18 cellular contexts compared by ENCODE assay signal in the genomic region with DNA sequence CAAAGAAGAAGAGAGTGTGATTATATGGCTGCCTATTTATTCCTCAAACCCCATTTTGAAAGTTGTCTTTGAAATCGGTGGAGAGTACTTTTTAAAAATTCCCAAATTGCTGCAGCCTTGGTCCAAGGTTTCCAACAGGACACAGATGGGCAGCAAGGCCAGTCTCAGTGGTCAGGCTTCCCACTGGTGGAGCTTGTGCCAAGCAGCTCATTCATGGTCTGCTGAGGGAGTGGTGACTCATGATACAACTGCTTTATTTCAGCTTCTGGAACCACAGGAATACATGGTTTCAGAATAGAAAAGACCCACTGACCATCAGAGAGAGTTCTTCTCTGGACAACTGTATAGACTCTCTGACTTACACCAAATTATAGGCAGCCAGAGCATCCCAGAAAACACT.
DNase-seq lines count a peak whose midpoint lies in the region; ATAC-seq and TF ChIP-seq lines count a peak whose summit lies in the region.
"Had no signal": no experiment of that assay in that cellular context is flagged by ENCODE, and none has a peak within 500 bp of the region (broad histone marks: within the 10 kb centered on the region; RNA-seq: fewer than 3 reads in every experiment).

No MANE protein-coding gene starts in this region.

- H2BK15ac ChIP-seq in IMR-90 (ENCODE audit: low read depth, low read length), result no peak overlapping the region

- no peak overlapping the region for H3K9ac ChIP-seq in IMR-90 (ENCODE audit: low read depth, low read length)
- H3K9ac ChIP-seq: BLaER1 had no signal

- H3K9me1 ChIP-seq in IMR-90 (ENCODE audit: insufficient read depth, low read length), result 0 out of 2 replicates have a peak, but pooled peaks cover 4% of the 10 kb centered on the region

- H3K4me3 ChIP-seq in IMR-90 (ENCODE audit: insufficient read depth, low read depth, low read length), result no peak overlapping the region
- no peak overlapping the region for H3K4me3 ChIP-seq in brain microvascular endothelial cell (ENCODE audit: low read depth, low read length)
- H3K4me3 ChIP-seq in Peyer's patch, result no peak overlapping the region
- H3K4me3 ChIP-seq: BLaER1, ovary had no signal

- no peaks in the 10 kb centered on the region for H3K79me1 ChIP-seq in IMR-90 (ENCODE audit: low read depth in 1 of 2, low read length in 2 of 2)

- dilution Hi-C loops in IMR-90 (cut with HindIII; ENCODE audit: low sequenced_read_pairs, unreplicated experiment), result no loop called here

- H3K4ac ChIP-seq in IMR-90 (ENCODE audit: low read depth, low read length), result no peak overlapping the region

- no peak overlapping the region for H4K8ac ChIP-seq in IMR-90 (ENCODE audit: low read depth in 2 of 2, low read length in 2 of 2)

- ATAC-seq in IMR-90 (ENCODE audit: low read depth) (peak; percentile 91), HG03521 (IDR thresholded peaks at IDR 0.05; ENCODE audit: unreplicated experiment) (no peak), GM18517 (IDR thresholded peaks at IDR 0.05; ENCODE audit: unreplicated experiment) (no peak)
- ATAC-seq: HepG2 had no signal

- H3K36me3 ChIP-seq in IMR-90 (ENCODE audit: control insufficient read depth, insufficient read depth, low read length) (no peaks in the 10 kb centered on the region), brain microvascular endothelial cell (replicated peaks) (no peaks in the 10 kb centered on the region), Peyer's patch (no peaks in the 10 kb centered on the region)
- H3K36me3 ChIP-seq: BLaER1, ovary had no signal

- H2AK9ac ChIP-seq in IMR-90 (replicated peaks; ENCODE audit: low read depth, low read length, poor library complexity), result no peak overlapping the region

- H4K91ac ChIP-seq in IMR-90 (ENCODE audit: insufficient read depth, low read depth, low read length), result no peak overlapping the region

- H3K27me3 ChIP-seq in IMR-90 (ENCODE audit: control insufficient read depth, insufficient read depth, low read length) (peaks cover 5% of the 10 kb centered on the region), brain microvascular endothelial cell (replicated peaks) (no peaks in the 10 kb centered on the region), Peyer's patch (no peaks in the 10 kb centered on the region)
- H3K27me3 ChIP-seq: BLaER1, ovary had no signal

- peaks cover 5% of the 10 kb centered on the region; the same call in 1 of the 2 replicates for H3K4me1 ChIP-seq in IMR-90 (ENCODE audit: control insufficient read depth, insufficient read depth, low read length)
- H3K4me1 ChIP-seq in Peyer's patch, result peaks cover 0 to 10% (median 0%) of the 10 kb centered on the region in 4 donors

- H3K27ac Mint-ChIP-seq in chondrocyte (ENCODE audit: unreplicated experiment), result no peak overlapping the region

- H3K27ac ChIP-seq in IMR-90 (ENCODE audit: insufficient read depth, low read length) (no peak overlapping the region), brain microvascular endothelial cell (no peak overlapping the region), Peyer's patch (no peak overlapping the region)
- H3K27ac ChIP-seq: BLaER1, ovary, VCaP had no signal

- no peaks in the 10 kb centered on the region for H4K20me1 ChIP-seq in IMR-90 (ENCODE audit: insufficient read depth, low read length)
- H4K20me1 ChIP-seq: BLaER1 had no signal

- no peak overlapping the region for H2BK120ac ChIP-seq in IMR-90 (ENCODE audit: low read depth, low read length)

- no peak overlapping the region for H2AK5ac ChIP-seq in IMR-90 (ENCODE audit: low read depth, low read length)

- peaks cover 23% of the 10 kb centered on the region for H3K4me1 Mint-ChIP-seq in chondrocyte (ENCODE audit: low read depth)

- no peak overlapping the region for H3K23ac ChIP-seq in IMR-90 (ENCODE audit: low read depth, low read length)

- no CpG with 5 or more reads among the region's 1 CpG for WGBS in IMR-90 (ENCODE audit: extremely low coverage in 2 of 2, insufficient read length in 1 of 2), 2 experiments

- H3K18ac ChIP-seq in IMR-90 (ENCODE audit: low read depth, low read length), result no peak overlapping the region

- in situ Hi-C loops in IMR-90 (cut with MboI; ENCODE audit: low sequenced_read_pairs) (no loop called here), brain microvascular endothelial cell (cut with HindIII; ENCODE audit: low pct_ligation_motif_present, low sequenced_read_pairs) (no loop called here)

- peaks cover 8% of the 10 kb centered on the region for H3K27me3 Mint-ChIP-seq in chondrocyte (ENCODE audit: low read depth)

- intact Hi-C loops in IMR-90 (cut with micrococcal nuclease), result loop anchor here (10.0 kb wide), 2 partner anchors 408 to 678 kb away; partner anchors contain the start of gene KLF4

- no peak overlapping the region for H4K5ac ChIP-seq in IMR-90 (ENCODE audit: low read depth, low read length)

- H3K4me2 ChIP-seq in IMR-90 (ENCODE audit: low read depth, low read length), result no peak overlapping the region
- H3K4me2 ChIP-seq: BLaER1 had no signal

- H2AFZ ChIP-seq in IMR-90 (replicated peaks; ENCODE audit: low read length, poor library complexity), result no peak overlapping the region

- H3K14ac ChIP-seq in IMR-90 (replicated peaks; ENCODE audit: low read depth, low read length), result no peak overlapping the region

- CTCF ChIA-PET in IMR-90 (lab: Yijun Ruan, JAX), result no interaction called here

- no peak overlapping the region for H2BK5ac ChIP-seq in IMR-90 (ENCODE audit: low read depth, low read length, poor library complexity, severe bottlenecking)

- no TSS peak for BruUV-seq in IMR-90 (replicated peaks; lab: Mats Ljungman, UMichigan)

- no peaks in the 10 kb centered on the region for H3K9me3 ChIP-seq in IMR-90 (ENCODE audit: control insufficient read depth, insufficient read depth, low read length)
- no peaks in the 10 kb centered on the region for H3K9me3 ChIP-seq in Peyer's patch
- H3K9me3 ChIP-seq: BLaER1, ovary had no signal

- H2BK20ac ChIP-seq in IMR-90 (ENCODE audit: low read depth, low read length), result no peak overlapping the region

- TF ChIP-seq POLR2A in IMR-90 (IDR thresholded peaks at IDR 0.05; ENCODE audit: low read depth, low read length) (no peak), Peyer's patch (IDR thresholded peaks at IDR 0.05) (no peak)

- TF ChIP-seq CTCF in IMR-90 (conservative IDR thresholded peaks at IDR 0.05; ENCODE audit: low read depth, low read length) (no peak), brain microvascular endothelial cell (IDR thresholded peaks at IDR 0.05; ENCODE audit: low read depth, low read length, missing control alignments) (no peak), chondrocyte (IDR thresholded peaks at IDR 0.05) (no peak), Peyer's patch (IDR thresholded peaks at IDR 0.05) (no peak)

- peak; percentile 89 for DNase-seq in AG08395 (ENCODE audit: low spot score)
- peak; percentile 80 for DNase-seq in IMR-90
- peak; percentile 70 for DNase-seq in brain microvascular endothelial cell
- DNase-seq in kidney tubule cell (ENCODE audit: low spot score), result peak; percentile 72
- DNase-seq in chondrocyte (ENCODE audit: low spot score), result no peak
- DNase-seq in Peyer's patch, result no peak
- DNase-seq: activated CD8-positive, alpha-beta memory T cell treated with anti-CD3 and anti-CD28 coated beads, Interleukin-2, amount 50 U/mL, for 4 hours; DND-41; effector memory CD4-positive, alpha-beta T cell; mesendoderm; NCI-H1436 treated with DMSO at 0.1 percent for 48 hours; ovary; Right ventricle myocardium superior had no signal

- no peak overlapping the region for H3K56ac ChIP-seq in IMR-90 (ENCODE audit: extremely low read depth, insufficient read depth, low read length)

- no peak overlapping the region for H3K4me3 Mint-ChIP-seq in chondrocyte (ENCODE audit: unreplicated experiment)

- H3K9me3 Mint-ChIP-seq in chondrocyte (ENCODE audit: low read depth), result no peaks in the 10 kb centered on the region

- POLR2A ChIA-PET in IMR-90 (lab: Charles Lee; ENCODE audit: unreplicated experiment), result no interaction called here

- H3K36me3 Mint-ChIP-seq in chondrocyte (ENCODE audit: low read depth), result peaks cover 2% of the 10 kb centered on the region

- no peak for TF ChIP-seq RAD21 in IMR-90 (IDR thresholded peaks at IDR 0.05; ENCODE audit: low read length)

TF ChIP-seq in IMR-90, 13 proteins besides CTCF, POLR2A, EP300 and RAD21:
- TF ChIP-seq BHLHE40 (IDR thresholded peaks at IDR 0.05; ENCODE audit: low read depth, low read length), result no peak
- TF ChIP-seq MAZ (IDR thresholded peaks at IDR 0.05; ENCODE audit: borderline replicate concordance, low read depth, low read length), result no peak
- 0 out of 2 replicates have a peak, but pooled peaks have one; percentile 23 for TF ChIP-seq FOS (IDR thresholded peaks at IDR 0.05; ENCODE audit: low read depth, low read length)
TF ChIP-seq in IMR-90: peak in this region for 1.

Comparison
In these comparisons a context has a peak if more than half of its experiments do, and no peak if none do; other contexts are left out.
1. DNase-seq: peak in AG08395 (single experiment), IMR-90 (single experiment), brain microvascular endothelial cell (single experiment) and kidney tubule cell (single experiment); none in chondrocyte (single experiment) and Peyer's patch (0 of 3).